In the genomic region with DNA sequence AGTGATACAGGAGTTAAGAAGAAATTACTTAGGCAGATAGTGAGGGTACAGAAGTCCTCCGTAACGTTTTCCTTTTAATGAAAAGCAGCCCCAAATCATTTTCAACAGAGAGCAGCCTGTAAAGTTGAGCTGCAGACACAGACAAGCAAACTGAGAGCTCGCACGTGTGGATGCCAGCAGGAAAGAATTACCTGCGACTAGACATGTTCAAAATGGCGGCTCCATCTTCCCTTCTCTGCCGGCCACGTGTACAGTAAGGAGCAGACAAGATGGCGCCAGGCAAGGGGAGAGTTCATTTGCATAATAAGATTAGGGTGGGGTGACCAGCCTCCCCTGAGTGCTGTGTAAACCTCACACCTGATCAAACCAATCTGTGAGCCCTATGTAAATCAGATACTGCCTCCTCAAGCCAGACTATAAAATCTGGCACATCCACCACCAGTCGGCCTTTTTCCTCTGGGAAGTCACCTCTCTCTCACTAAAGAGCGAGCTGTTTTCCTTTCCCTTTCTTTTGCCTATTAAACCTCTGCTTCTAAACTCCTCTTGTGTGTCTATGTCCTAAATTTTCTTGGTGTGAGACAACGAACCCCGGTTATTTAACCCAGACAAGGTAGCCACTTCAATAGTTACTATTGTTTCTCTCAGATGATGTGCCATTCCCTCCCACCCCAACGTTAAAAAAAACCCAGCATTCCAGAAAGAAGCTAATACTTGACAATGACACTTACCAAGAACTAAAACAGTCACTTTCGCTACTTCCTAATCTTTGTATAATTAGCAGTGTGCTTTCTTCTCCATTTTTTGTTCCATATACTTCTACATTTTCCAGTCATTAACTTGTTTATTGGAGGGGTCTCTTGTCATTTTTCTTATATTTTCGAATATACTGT, we compare ENCODE assay signal across 11 cellular contexts. TPM values are rescaled to one million over a fixed set of nuclear protein-coding genes. Genes with fewer than 3 reads are reported as not detected.
DNase-seq lines count a peak whose midpoint lies in the region; TF ChIP-seq lines count a peak whose summit lies in the region.
"Had no signal": no experiment of that assay in that cellular context is flagged by ENCODE, and none has a peak within 500 bp of the region (broad histone marks: within the 10 kb centered on the region; RNA-seq: fewer than 3 reads in every experiment).

No MANE protein-coding gene starts in this region.

- BruUV-seq in Caco-2 (replicated peaks; lab: Mats Ljungman, UMichigan), result no TSS peak

- peak overlapping the region in 3 of 5 experiments; percentile 20 to 91 (median 90) for H3K27ac Mint-ChIP-seq in brain
- peak overlapping the region; percentile 86 for H3K27ac Mint-ChIP-seq in osteocyte (ENCODE audit: unreplicated experiment)
- H3K27ac Mint-ChIP-seq in Caco-2 (ENCODE audit: unreplicated experiment), result no peak overlapping the region

- H3K9me3 ChIP-seq in ES-I3 (ENCODE audit: control insufficient read depth, insufficient read depth, low read length) (no peaks in the 10 kb centered on the region), Caco-2 (no peaks in the 10 kb centered on the region), breast epithelium (no peaks in the 10 kb centered on the region)

- H3K36me3 ChIP-seq in ES-I3 (ENCODE audit: insufficient read depth, low read length) (no peaks in the 10 kb centered on the region), Caco-2 (ENCODE audit: control insufficient read depth, insufficient read depth, low read length) (no peaks in the 10 kb centered on the region), breast epithelium (no peaks in the 10 kb centered on the region)

- H3K36me3 Mint-ChIP-seq in brain (no peaks in the 10 kb centered on the region), osteocyte (ENCODE audit: unreplicated experiment) (no peaks in the 10 kb centered on the region), Caco-2 (ENCODE audit: insufficient read depth, unreplicated experiment) (no peaks in the 10 kb centered on the region)

- H3K4me1 ChIP-seq in ES-I3 (ENCODE audit: insufficient read depth, low read length) (peaks cover 62% of the 10 kb centered on the region), Caco-2 (peaks cover 12% of the 10 kb centered on the region), breast epithelium (no peaks in the 10 kb centered on the region)

- H3K4me1 Mint-ChIP-seq in brain (peaks cover 86% of the 10 kb centered on the region), osteocyte (ENCODE audit: unreplicated experiment) (peaks cover 62% of the 10 kb centered on the region), Caco-2 (ENCODE audit: low read depth, unreplicated experiment) (peaks cover 19% of the 10 kb centered on the region)

- no peak for TF ChIP-seq CTCF in brain (conservative IDR thresholded peaks at IDR 0.05)
- no peak for TF ChIP-seq CTCF in osteocyte (IDR thresholded peaks at IDR 0.05)
- TF ChIP-seq CTCF in Caco-2 (IDR thresholded peaks at IDR 0.05; ENCODE audit: insufficient read depth in 1 of 2, low read depth in 1 of 2, low read length in 1 of 2, severe bottlenecking in 1 of 2, unreplicated experiment in 1 of 2), result no peak
- TF ChIP-seq CTCF in breast epithelium (IDR thresholded peaks at IDR 0.05), result no peak

- no peak overlapping the region for H3K27ac ChIP-seq in breast epithelium

- no peak overlapping the region for H3K4me3 ChIP-seq in Caco-2 (ENCODE audit: low read depth, low read length)
- H3K4me3 ChIP-seq in breast epithelium, result no peak overlapping the region

- DNase-seq in NCI-H2081 (lab: John Stamatoyannopoulos, UW) (peak; percentile 94 to 97), osteocyte (ENCODE audit: extremely low spot score, unreplicated experiment) (no peak), Caco-2 (no peak), GM19238 (ENCODE audit: insufficient read length, low spot score) (no peak), breast epithelium (ENCODE audit: low spot score in 2 of 2) (no peak), HuH-7.5 (ENCODE audit: low spot score) (no peak)
- DNase-seq: activated CD4-positive, alpha-beta T cell treated with anti-CD3 and anti-CD28 coated beads, Interleukin-2, amount 50 U/mL, for 4 hours; anterior cingulate cortex; RPMI8226 had no signal

- POLR2A ChIA-PET in Caco-2 (lab: Charles Lee), result interaction anchor here (1.3 kb wide), 1 partner anchor 27 kb away, joined by 6 read pairs; the partner anchor contains the start of gene DUSP10

- H3K4me3 Mint-ChIP-seq in brain, result peak overlapping the region in 1 of 5 experiments; percentile 45
- no peak overlapping the region for H3K4me3 Mint-ChIP-seq in osteocyte (ENCODE audit: unreplicated experiment)
- no peak overlapping the region for H3K4me3 Mint-ChIP-seq in Caco-2 (ENCODE audit: unreplicated experiment)

- peaks cover 0 to 3% (median 0%) of the 10 kb centered on the region in 5 experiments for H3K9me3 Mint-ChIP-seq in brain
- H3K9me3 Mint-ChIP-seq in osteocyte (ENCODE audit: unreplicated experiment), result no peaks in the 10 kb centered on the region
- H3K9me3 Mint-ChIP-seq in Caco-2 (ENCODE audit: unreplicated experiment), result no peaks in the 10 kb centered on the region

- CTCF ChIA-PET in Caco-2 (lab: Charles Lee), result no interaction called here

- H3K9ac ChIP-seq in ES-I3 (ENCODE audit: low read depth, low read length), result peak overlapping the region; percentile 22

- no peak for TF ChIP-seq POLR2A in breast epithelium (IDR thresholded peaks at IDR 0.05)

- H3K27me3 Mint-ChIP-seq in brain (no peaks in the 10 kb centered on the region), osteocyte (ENCODE audit: unreplicated experiment) (no peaks in the 10 kb centered on the region), Caco-2 (ENCODE audit: insufficient read depth, unreplicated experiment) (no peaks in the 10 kb centered on the region)

- H3K27me3 ChIP-seq in Caco-2 (replicated peaks; ENCODE audit: control insufficient read depth, insufficient read depth, low read length), result no peaks in the 10 kb centered on the region
- no peaks in the 10 kb centered on the region for H3K27me3 ChIP-seq in breast epithelium

- intact Hi-C loops in Caco-2 (cut with micrococcal nuclease; ENCODE audit: unreplicated experiment) (no loop called here), breast epithelium (cut with DNase I; ENCODE audit: low total_unique reads) (no loop called here)

RNA-seq across cellular contexts. Expression of gene DUSP10, which starts 27.4 kb away (rescaled TPM):
- polyA plus RNA-seq in brain (ENCODE audit: insufficient read depth, low read depth, low replicate concordance), result 10.6 TPM
- total RNA-seq in osteocyte (3.0 and 3.2 TPM in 2 replicates), Caco-2 (2022) (2.0 and 2.1 TPM in 2 replicates), breast epithelium (10 to 100 TPM; 15.5 to 33.2 (median 28.2) TPM)

Comparison
In these comparisons a context has a peak if more than half of its experiments do, and no peak if none do; other contexts are left out.
1. DNase-seq: peak in NCI-H2081 (2 of 2); none in osteocyte (single experiment), Caco-2 (0 of 2), GM19238 (single experiment), breast epithelium (0 of 2) and HuH-7.5 (single experiment).